ENCODE assay signal across 1 cellular context in the genomic region with DNA sequence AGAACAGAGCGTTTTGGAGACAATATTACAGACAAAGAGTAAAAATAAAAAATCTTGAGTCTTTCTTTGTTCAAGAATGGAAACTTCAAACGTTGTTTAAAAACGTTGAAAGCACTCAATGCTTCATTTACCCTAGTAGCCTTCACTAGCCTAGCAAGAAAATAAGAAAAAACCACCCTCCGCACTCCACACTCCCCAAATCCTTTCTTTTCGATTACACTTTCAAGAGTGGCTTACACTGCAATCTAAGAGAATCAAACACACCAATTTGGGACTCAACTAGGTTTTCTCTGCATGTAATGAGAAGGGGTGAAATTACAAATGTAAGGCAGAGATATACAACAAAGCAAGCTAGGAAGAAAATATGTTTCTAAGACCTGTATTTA.
TF ChIP-seq lines count a peak whose summit lies in the region.

No MANE protein-coding gene starts in this region.

TF ChIP-seq in GM12878, 131 proteins besides CTCF, POLR2A, EP300 and RAD21:
- no peak for TF ChIP-seq E4F1 (IDR thresholded peaks at IDR 0.05; ENCODE audit: borderline replicate concordance, partially characterized antibody)
- no peak for TF ChIP-seq ATF7 (IDR thresholded peaks at IDR 0.05; ENCODE audit: low read depth)
- TF ChIP-seq FOXM1 (IDR thresholded peaks at IDR 0.05; ENCODE audit: low read depth, low read length) = no peak
- TF ChIP-seq TCF3 (IDR thresholded peaks at IDR 0.05; ENCODE audit: borderline replicate concordance, insufficient read depth, low read depth, low read length) = no peak
- TF ChIP-seq STAT3 (IDR thresholded peaks at IDR 0.05; ENCODE audit: low read depth, low read length) = no peak
- TF ChIP-seq ZNF24 (IDR thresholded peaks at IDR 0.05) = no peak
- TF ChIP-seq, protein P1, sequence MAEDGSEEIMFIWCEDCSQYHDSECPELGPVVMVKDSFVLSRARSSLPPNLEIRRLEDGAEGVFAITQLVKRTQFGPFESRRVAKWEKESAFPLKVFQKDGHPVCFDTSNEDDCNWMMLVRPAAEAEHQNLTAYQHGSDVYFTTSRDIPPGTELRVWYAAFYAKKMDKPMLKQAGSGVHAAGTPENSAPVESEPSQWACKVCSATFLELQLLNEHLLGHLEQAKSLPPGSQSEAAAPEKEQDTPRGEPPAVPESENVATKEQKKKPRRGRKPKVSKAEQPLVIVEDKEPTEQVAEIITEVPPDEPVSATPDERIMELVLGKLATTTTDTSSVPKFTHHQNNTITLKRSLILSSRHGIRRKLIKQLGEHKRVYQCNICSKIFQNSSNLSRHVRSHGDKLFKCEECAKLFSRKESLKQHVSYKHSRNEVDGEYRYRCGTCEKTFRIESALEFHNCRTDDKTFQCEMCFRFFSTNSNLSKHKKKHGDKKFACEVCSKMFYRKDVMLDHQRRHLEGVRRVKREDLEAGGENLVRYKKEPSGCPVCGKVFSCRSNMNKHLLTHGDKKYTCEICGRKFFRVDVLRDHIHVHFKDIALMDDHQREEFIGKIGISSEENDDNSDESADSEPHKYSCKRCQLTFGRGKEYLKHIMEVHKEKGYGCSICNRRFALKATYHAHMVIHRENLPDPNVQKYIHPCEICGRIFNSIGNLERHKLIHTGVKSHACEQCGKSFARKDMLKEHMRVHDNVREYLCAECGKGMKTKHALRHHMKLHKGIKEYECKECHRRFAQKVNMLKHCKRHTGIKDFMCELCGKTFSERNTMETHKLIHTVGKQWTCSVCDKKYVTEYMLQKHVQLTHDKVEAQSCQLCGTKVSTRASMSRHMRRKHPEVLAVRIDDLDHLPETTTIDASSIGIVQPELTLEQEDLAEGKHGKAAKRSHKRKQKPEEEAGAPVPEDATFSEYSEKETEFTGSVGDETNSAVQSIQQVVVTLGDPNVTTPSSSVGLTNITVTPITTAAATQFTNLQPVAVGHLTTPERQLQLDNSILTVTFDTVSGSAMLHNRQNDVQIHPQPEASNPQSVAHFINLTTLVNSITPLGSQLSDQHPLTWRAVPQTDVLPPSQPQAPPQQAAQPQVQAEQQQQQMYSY (CRISPR knock-in tag; IDR thresholded peaks at IDR 0.05) = 0 out of 2 replicates have a peak, but pooled peaks have one; percentile 11
- TF ChIP-seq CHD4 (IDR thresholded peaks at IDR 0.05) = no peak
- no peak for TF ChIP-seq STAT1 (conservative IDR thresholded peaks at IDR 0.05)
